9 cellular contexts compared by ENCODE assay signal in the genomic region with DNA sequence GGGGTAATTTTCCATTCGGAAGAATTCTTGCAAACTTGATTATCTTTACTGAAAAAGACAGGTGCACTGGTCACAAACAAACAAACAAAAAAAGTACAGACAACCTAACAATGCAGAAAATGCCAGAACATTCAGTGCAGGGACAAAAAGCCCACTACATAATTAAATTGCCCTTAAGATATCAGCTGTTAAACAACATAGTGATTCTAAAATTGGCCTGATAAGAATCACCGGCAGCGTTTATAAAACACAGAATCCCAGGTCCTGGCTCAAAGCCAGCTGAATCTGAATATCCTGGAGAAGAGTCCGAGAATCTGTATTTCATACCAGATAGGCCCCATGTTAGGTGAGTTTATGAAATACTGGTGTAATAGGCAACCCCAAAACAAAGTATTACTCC. TPM values are rescaled to one million over a fixed set of nuclear protein-coding genes. Genes with fewer than 3 reads are reported as not detected.
DNase-seq lines count a peak whose midpoint lies in the region; TF ChIP-seq lines count a peak whose summit lies in the region.
"Had no signal": no experiment of that assay in that cellular context is flagged by ENCODE, and none has a peak within 500 bp of the region (broad histone marks: within the 10 kb centered on the region; RNA-seq: fewer than 3 reads in every experiment).

No MANE protein-coding gene starts in this region.

- in situ Hi-C loops in transverse colon (cut with MboI; ENCODE audit: low pct_ligation_motif_present in 1 of 4, low pct_unique_long_range_greater_than_20kb in 1 of 4, low sequenced_read_pairs in 3 of 4) = no loop called here
- in situ Hi-C loops in ACHN (cut with HindIII; ENCODE audit: low pct_ligation_motif_present, low pct_unique_long_range_greater_than_20kb, low sequenced_read_pairs) = no loop called here

- DNase-seq in NCI-H2227 (lab: John Stamatoyannopoulos, UW; ENCODE audit: unreplicated experiment) (peak; percentile 15), NCI-H2227 treated with DMSO at 0.1 percent for 48 hours (lab: John Stamatoyannopoulos, UW) (no peak), colonic mucosa (peak; percentile 35), transverse colon (no peak), ACHN (no peak), cerebellar cortex (ENCODE audit: low spot score) (no peak)
- DNase-seq in activated CD4-positive, alpha-beta T cell treated with anti-CD3 and anti-CD28 coated beads for 1 hour = no peak
- DNase-seq: NCI-H1105 treated with DMSO at 0.1 percent for 48 hours had no signal

- H3K27me3 ChIP-seq in colonic mucosa (no peaks in the 10 kb centered on the region), muscle layer of duodenum (ENCODE audit: low read depth, low read length) (no peaks in the 10 kb centered on the region), transverse colon (no peaks in the 10 kb centered on the region)

- no peaks in the 10 kb centered on the region for H3K4me1 ChIP-seq in colonic mucosa
- peaks cover 0 to 37% of the 10 kb centered on the region in 2 donors for H3K4me1 ChIP-seq in muscle layer of duodenum (ENCODE audit: control insufficient read depth in 1 of 2, insufficient read depth in 2 of 2, low read length in 2 of 2)
- peaks cover 4 to 56% (median 26%) of the 10 kb centered on the region in 4 donors for H3K4me1 ChIP-seq in transverse colon

- H3K4me3 ChIP-seq in colonic mucosa (no peak overlapping the region), muscle layer of duodenum (ENCODE audit: low read depth in 1 of 2, low read length in 2 of 2) (peak overlapping the region; percentile 27 to 41), transverse colon (peak overlapping the region in 1 of 4 donors; percentile 10)

- no peak for TF ChIP-seq EP300 in transverse colon (IDR thresholded peaks at IDR 0.05; ENCODE audit: low read depth)

- no peaks in the 10 kb centered on the region for H3K9me3 ChIP-seq in colonic mucosa
- no peaks in the 10 kb centered on the region for H3K9me3 ChIP-seq in muscle layer of duodenum (ENCODE audit: control insufficient read depth in 1 of 2, low read length in 2 of 2)
- no peaks in the 10 kb centered on the region for H3K9me3 ChIP-seq in transverse colon

- TF ChIP-seq POLR2A in transverse colon (IDR thresholded peaks at IDR 0.05) = no peak

- H3K36me3 ChIP-seq in colonic mucosa (no peaks in the 10 kb centered on the region), muscle layer of duodenum (ENCODE audit: control insufficient read depth in 1 of 2, insufficient read depth in 2 of 2, low read length in 2 of 2) (no peaks in the 10 kb centered on the region), transverse colon (no peaks in the 10 kb centered on the region)

- H3K27ac ChIP-seq in colonic mucosa (no peak overlapping the region), muscle layer of duodenum (ENCODE audit: low read length) (no peak overlapping the region), transverse colon (peak overlapping the region in 3 of 4 donors; percentile 6 to 9 (median 8))

- intact Hi-C loops in colonic mucosa (cut with DNase I) (loop anchor here (10.0 kb wide), 1 partner anchor 429 kb away; no protein-coding TSS in a partner anchor), transverse colon (cut with DNase I; ENCODE audit: low total_unique reads) (loop anchor here (10.0 kb wide), 1 partner anchor 389 kb away; no protein-coding TSS in a partner anchor)

- H3K9ac ChIP-seq in colonic mucosa (ENCODE audit: low read depth in 2 of 2, low read length in 2 of 2) = peak overlapping the region in 1 of 2 donors; percentile 38

- WGBS in transverse colon (ENCODE audit: low coverage in 1 of 2), 2 donors = 40 to 69% methylated on average over 2 to 4 of the region's 4 CpGs

- TF ChIP-seq CTCF in colonic mucosa (IDR thresholded peaks at IDR 0.05) (no peak), transverse colon (IDR thresholded peaks at IDR 0.05) (no peak)

RNA-seq across cellular contexts. Expression of gene PLPP3, which starts 6.1 kb away (rescaled TPM):
- total RNA-seq in colonic mucosa = 10 to 100 TPM; 18.6 to 33.3 TPM
- 10 to 100 TPM; 51.2 to 75.1 (median 63.3) TPM for total RNA-seq in transverse colon

Comparison
In these comparisons a context has a peak if more than half of its experiments do, and no peak if none do; other contexts are left out.
1. DNase-seq: peak in NCI-H2227 (single experiment) and colonic mucosa (single experiment); none in NCI-H2227 treated with DMSO at 0.1 percent for 48 hours (single experiment), transverse colon (single experiment), ACHN (single experiment), activated CD4-positive, alpha-beta T cell treated with anti-CD3 and anti-CD28 coated beads for 1 hour (single experiment) and cerebellar cortex (single experiment).
2. H3K27ac ChIP-seq: peak in transverse colon (3 of 4); none in colonic mucosa (single experiment) and muscle layer of duodenum (single experiment).